ENCODE assay signal across 8 cellular contexts in the genomic region with DNA sequence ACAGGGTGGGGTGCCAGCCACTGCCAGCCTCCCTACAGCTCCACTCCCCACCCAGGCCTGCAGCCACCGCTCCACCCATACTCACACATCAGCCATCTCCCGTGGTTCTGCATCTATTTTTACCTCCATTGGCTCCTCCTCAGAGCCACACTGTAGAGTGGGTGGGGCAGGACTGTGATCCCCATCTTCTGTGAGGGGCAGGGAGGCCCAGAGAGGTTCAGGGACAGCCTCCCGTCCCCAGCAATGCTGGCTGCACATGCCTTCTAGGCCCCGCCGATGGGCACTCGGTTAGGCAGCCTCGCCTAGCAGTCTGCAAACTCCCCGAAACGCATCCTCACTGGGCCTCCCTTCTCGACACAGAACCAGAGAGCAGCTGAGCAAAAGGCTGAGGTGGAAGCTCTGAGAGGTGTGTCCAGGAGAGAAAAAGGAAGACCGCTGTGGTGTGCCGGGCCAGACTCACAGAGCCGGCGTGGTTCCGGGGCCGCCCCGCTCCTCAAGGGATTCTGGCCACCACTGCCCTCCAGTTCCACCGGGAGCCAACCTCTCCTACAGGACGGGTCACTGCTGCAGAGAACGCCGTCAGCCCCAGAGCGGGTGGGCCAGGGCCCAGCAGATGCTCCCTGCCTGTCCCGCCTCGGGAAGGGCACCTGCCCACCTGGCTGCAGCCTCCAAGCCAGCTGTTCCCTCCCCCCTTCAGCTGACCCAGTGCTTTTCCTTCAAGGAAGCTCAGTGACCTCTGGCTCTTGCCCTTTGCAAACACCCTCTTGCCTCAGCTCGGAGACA.
DNase-seq lines count a peak whose midpoint lies in the region; ATAC-seq and TF ChIP-seq lines count a peak whose summit lies in the region.

No MANE protein-coding gene starts in this region.

- H3K36me3 ChIP-seq in iPS DF 6.9 (ENCODE audit: control insufficient read depth, insufficient read depth, low read length) (no peaks in the 10 kb centered on the region), smooth muscle cell (ENCODE audit: low read depth) (no peaks in the 10 kb centered on the region)

- no CpG with 5 or more reads among the region's 25 CpGs for WGBS in iPS DF 6.9 (ENCODE audit: insufficient coverage, insufficient read length)
- 69% methylated on average over 25 of the region's 25 CpGs for WGBS in smooth muscle cell (ENCODE audit: low lambda C conversion rate)

- ATAC-seq in GM21737 (IDR thresholded peaks at IDR 0.05; ENCODE audit: unreplicated experiment): no peak

- H3K9me3 ChIP-seq in iPS DF 6.9 (ENCODE audit: control insufficient read depth, insufficient read depth, low read length): no peaks in the 10 kb centered on the region
- H3K9me3 ChIP-seq in smooth muscle cell (replicated peaks; ENCODE audit: low read depth): no peaks in the 10 kb centered on the region

- H3K79me2 ChIP-seq in smooth muscle cell (ENCODE audit: low read depth): no peaks in the 10 kb centered on the region

- H3K27me3 ChIP-seq in iPS DF 6.9 (ENCODE audit: control insufficient read depth, insufficient read depth, low read length) (no peaks in the 10 kb centered on the region), smooth muscle cell (ENCODE audit: low read depth) (no peaks in the 10 kb centered on the region)

- peak overlapping the region; percentile 80 for H3K4me3 Mint-ChIP-seq in activated naive CD8-positive, alpha-beta T cell

- H3K27ac ChIP-seq in iPS DF 6.9 (ENCODE audit: low read length) (no peak overlapping the region), smooth muscle cell (ENCODE audit: low read depth) (no peak overlapping the region)

- no peaks in the 10 kb centered on the region for H3K36me3 Mint-ChIP-seq in activated naive CD8-positive, alpha-beta T cell

- DNase-seq in NCI-H748 treated with DMSO at 0.1 percent for 48 hours (lab: John Stamatoyannopoulos, UW): peak; percentile 14
- no peak for DNase-seq in NCI-H748 (lab: John Stamatoyannopoulos, UW; ENCODE audit: unreplicated experiment)
- DNase-seq in iPS DF 6.9 (ENCODE audit: low read depth, low spot score): no peak
- no peak for DNase-seq in smooth muscle cell (lab: John Stamatoyannopoulos, UW; ENCODE audit: unreplicated experiment)
- DNase-seq in NOMO-1 treated with dmso at 0.1 percent for 144 hours (lab: John Stamatoyannopoulos, UW; ENCODE audit: unreplicated experiment): no peak
- no peak for DNase-seq in activated gamma-delta T cell treated with Interleukin-2 at 50 U/mL for 16 hours

- H3K4me1 ChIP-seq in iPS DF 6.9 (ENCODE audit: control insufficient read depth, insufficient read depth, low read length) (peaks cover 11% of the 10 kb centered on the region), smooth muscle cell (ENCODE audit: low read depth) (peaks cover 17% of the 10 kb centered on the region)

- TF ChIP-seq CTCF in smooth muscle cell (IDR thresholded peaks at IDR 0.05; ENCODE audit: borderline replicate concordance, insufficient read depth, poor library complexity, severe bottlenecking): no peak

- peak overlapping the region; percentile 88 for H3K4me2 ChIP-seq in smooth muscle cell

- no peaks in the 10 kb centered on the region for H3K27me3 Mint-ChIP-seq in activated naive CD8-positive, alpha-beta T cell

- H3F3A ChIP-seq in smooth muscle cell (ENCODE audit: low read depth): peaks cover 7% of the 10 kb centered on the region

- no peak overlapping the region for H2AFZ ChIP-seq in smooth muscle cell (ENCODE audit: low read depth)

- H3K9ac ChIP-seq in smooth muscle cell (ENCODE audit: low read depth): peak overlapping the region; percentile 82

- H3K4me3 ChIP-seq in iPS DF 6.9 (ENCODE audit: low read length) (peak overlapping the region; percentile 58; the same call in 1 of the 2 replicates), smooth muscle cell (peak overlapping the region; percentile 63)

- H3K27ac Mint-ChIP-seq in activated naive CD8-positive, alpha-beta T cell: peak overlapping the region; percentile 58

- H3K4me1 Mint-ChIP-seq in activated naive CD8-positive, alpha-beta T cell (ENCODE audit: low read depth): peaks cover 37% of the 10 kb centered on the region

- peaks cover 38% of the 10 kb centered on the region for H4K20me1 ChIP-seq in smooth muscle cell (ENCODE audit: low read depth)

- H3K9me3 Mint-ChIP-seq in activated naive CD8-positive, alpha-beta T cell (ENCODE audit: low read depth): no peaks in the 10 kb centered on the region
